ENCODE assay signal across 15 cellular contexts in the genomic region with DNA sequence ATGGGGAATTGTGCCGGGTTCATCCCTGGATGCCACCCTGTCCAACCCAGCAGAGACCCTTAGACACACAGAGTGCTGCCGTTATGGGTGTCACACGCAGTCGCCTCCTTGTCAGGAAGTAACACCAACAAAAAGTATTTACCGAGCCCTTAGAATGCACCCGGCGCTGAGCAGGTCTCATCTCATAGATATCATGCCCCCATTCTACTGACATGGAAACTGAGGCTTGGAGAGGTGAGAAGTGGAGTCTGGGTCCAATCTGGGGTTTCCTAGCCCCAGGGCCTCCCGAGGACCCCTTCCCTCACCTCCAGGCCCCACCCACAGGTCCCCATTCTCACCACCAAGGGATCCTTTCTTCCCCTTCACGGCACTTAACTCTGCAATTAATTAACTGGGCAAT. TPM values are rescaled to one million over a fixed set of nuclear protein-coding genes. Genes with fewer than 3 reads are reported as not detected.
DNase-seq lines count a peak whose midpoint lies in the region; ATAC-seq and TF ChIP-seq lines count a peak whose summit lies in the region.
"Had no signal": no experiment of that assay in that cellular context is flagged by ENCODE, and none has a peak within 500 bp of the region (broad histone marks: within the 10 kb centered on the region; RNA-seq: fewer than 3 reads in every experiment).

No MANE protein-coding gene starts in this region.

- 93% methylated on average over 9 of the region's 9 CpGs for WGBS in hepatocyte (ENCODE audit: low lambda C conversion rate, missing lambda C conversion rate)
- WGBS in aorta, 2 donors = 80 to 81% methylated on average over 9 of the region's 9 CpGs

- H3K9me3 Mint-ChIP-seq in GM23338 = no peaks in the 10 kb centered on the region
- H3K9me3 Mint-ChIP-seq: CD8-positive, alpha-beta memory T cell; IgD-negative memory B cell had no signal

- peaks cover 31% of the 10 kb centered on the region for H3K4me1 Mint-ChIP-seq in GM23338
- H3K4me1 Mint-ChIP-seq: CD8-positive, alpha-beta memory T cell had no signal

- H3F3A ChIP-seq in GM23338 (replicated peaks; ENCODE audit: low read depth) = no peaks in the 10 kb centered on the region

- H3K4me1 ChIP-seq in GM23338 (ENCODE audit: insufficient read depth) (peaks cover 3% of the 10 kb centered on the region; the same call in 1 of the 2 replicates), OCI-LY7 (ENCODE audit: insufficient read depth, low read length, poor library complexity, severe bottlenecking) (peaks cover 48% of the 10 kb centered on the region), hepatocyte (ENCODE audit: insufficient read depth) (peaks cover 11% of the 10 kb centered on the region), aorta (ENCODE audit: control insufficient read depth in 1 of 2, insufficient read depth in 2 of 2, low read length in 2 of 2) (no peaks in the 10 kb centered on the region)

- H3K27me3 Mint-ChIP-seq in GM23338 (ENCODE audit: insufficient read depth, low read depth, poor library complexity) = peaks cover 20% of the 10 kb centered on the region

- peak overlapping the region; percentile 100; the same call in 1 of the 2 replicates for H2AFZ ChIP-seq in GM23338
- peak overlapping the region; percentile 66 for H2AFZ ChIP-seq in OCI-LY7 (ENCODE audit: low read length)
- H2AFZ ChIP-seq in hepatocyte = no peak overlapping the region

- no peaks in the 10 kb centered on the region for H3K36me3 ChIP-seq in GM23338 (ENCODE audit: insufficient read depth)
- no peaks in the 10 kb centered on the region for H3K36me3 ChIP-seq in OCI-LY7 (ENCODE audit: insufficient read depth, low read length)
- H3K36me3 ChIP-seq in hepatocyte (replicated peaks; ENCODE audit: insufficient read depth, low read depth) = no peaks in the 10 kb centered on the region
- H3K36me3 ChIP-seq in aorta (ENCODE audit: control insufficient read depth in 1 of 2, insufficient read depth in 2 of 2, low read length in 1 of 2) = no peaks in the 10 kb centered on the region
- H3K36me3 ChIP-seq: HAP-1 had no signal

- H3K4me3 ChIP-seq in GM23338 (peak overlapping the region; percentile 56), OCI-LY7 (ENCODE audit: low read depth, low read length, poor library complexity, severe bottlenecking) (no peak overlapping the region), hepatocyte (no peak overlapping the region), aorta (ENCODE audit: low read length in 2 of 2) (no peak overlapping the region)

- intact Hi-C loops in OCI-LY7 (cut with micrococcal nuclease; ENCODE audit: unreplicated experiment) = no loop called here
- intact Hi-C loops in aorta (cut with DNase I) = no loop called here

- H3K27ac ChIP-seq in GM23338 (ENCODE audit: low read depth) = no peak overlapping the region
- no peak overlapping the region for H3K27ac ChIP-seq in OCI-LY7 (ENCODE audit: low read depth, low read length, poor library complexity, severe bottlenecking)
- no peak overlapping the region for H3K27ac ChIP-seq in hepatocyte
- no peak overlapping the region for H3K27ac ChIP-seq in aorta (ENCODE audit: low read depth in 1 of 2, low read length in 2 of 2)

- H3K27ac Mint-ChIP-seq in GM23338 = no peak overlapping the region
- H3K27ac Mint-ChIP-seq: IgD-negative memory B cell had no signal

- TF ChIP-seq CTCF in GM23338 (conservative IDR thresholded peaks at IDR 0.05; ENCODE audit: low read depth in 2 of 2) (no peak), OCI-LY7 (conservative IDR thresholded peaks at IDR 0.05; ENCODE audit: low read length) (no peak), hepatocyte (IDR thresholded peaks at IDR 0.05; ENCODE audit: poor library complexity) (no peak)

- no peak overlapping the region for H3K4me2 ChIP-seq in GM23338
- peak overlapping the region; percentile 61 for H3K4me2 ChIP-seq in OCI-LY7 (ENCODE audit: low read length)
- H3K4me2 ChIP-seq in hepatocyte = peak overlapping the region; percentile 76

- no peak for DNase-seq in GM23338 (ENCODE audit: low spot score)
- no peak for DNase-seq in OCI-LY7 (ENCODE audit: low spot score)
- no peak for DNase-seq in hepatocyte (ENCODE audit: low spot score)
- DNase-seq in aorta = peak; percentile 2 to 51
- DNase-seq in stimulated activated naive CD8-positive, alpha-beta T cell treated with anti-CD3 and anti-CD28 coated beads, Interleukin-15, Interleukin-2, amounts not matched to agents 100 U/mL and 50 U/mL, for 24 hours = no peak
- DNase-seq in NCI-H2196 treated with DMSO at 0.1 percent for 48 hours (lab: John Stamatoyannopoulos, UW; ENCODE audit: unreplicated experiment) = no peak
- no peak for DNase-seq in SHP77 (lab: John Stamatoyannopoulos, UW)
- DNase-seq: CD8-positive, alpha-beta memory T cell; NCI-H510A treated with DMSO at 0.1 percent for 48 hours; T-helper 1 cell had no signal

- H4K20me1 ChIP-seq in GM23338 (replicated peaks; ENCODE audit: insufficient read depth) = no peaks in the 10 kb centered on the region
- H4K20me1 ChIP-seq in OCI-LY7 (ENCODE audit: insufficient read depth, low read length) = no peaks in the 10 kb centered on the region
- no peaks in the 10 kb centered on the region for H4K20me1 ChIP-seq in hepatocyte (ENCODE audit: insufficient read depth, poor library complexity, severe bottlenecking)

- peak overlapping the region; percentile 74; the same call in 1 of the 3 replicates for H3K4me3 Mint-ChIP-seq in GM23338
- H3K4me3 Mint-ChIP-seq: CD8-positive, alpha-beta memory T cell had no signal

- H3K9me2 ChIP-seq in GM23338 (ENCODE audit: insufficient read depth) = no peaks in the 10 kb centered on the region
- no peaks in the 10 kb centered on the region for H3K9me2 ChIP-seq in OCI-LY7 (ENCODE audit: insufficient read depth, low read length)
- H3K9me2 ChIP-seq in hepatocyte (replicated peaks; ENCODE audit: insufficient read depth) = no peaks in the 10 kb centered on the region
- H3K9me2 ChIP-seq: SK-N-SH had no signal

- H3K9me3 ChIP-seq in OCI-LY7 (ENCODE audit: low read length) (no peaks in the 10 kb centered on the region), hepatocyte (ENCODE audit: low read depth) (no peaks in the 10 kb centered on the region), aorta (ENCODE audit: control insufficient read depth, low read length) (no peaks in the 10 kb centered on the region)
- H3K9me3 ChIP-seq: HAP-1, SK-N-SH had no signal

- POLR2A ChIA-PET in OCI-LY7 (lab: Charles Lee) = no interaction called here

- no peak for ATAC-seq in GM23338
- no peak for ATAC-seq in aorta (ENCODE audit: low FRiP score)
- ATAC-seq in stimulated activated naive CD8-positive, alpha-beta T cell treated with anti-CD3 and anti-CD28 coated beads, Interleukin-15, Interleukin-2, amounts not matched to agents 100 U/mL and 50 U/mL, for 24 hours = no peak

- no peaks in the 10 kb centered on the region; the same call in 2 of the 3 replicates for H3K36me3 Mint-ChIP-seq in GM23338 (ENCODE audit: low read depth)
- H3K36me3 Mint-ChIP-seq: CD8-positive, alpha-beta memory T cell; IgD-negative memory B cell had no signal

- BruUV-seq in OCI-LY7 (replicated peaks; lab: Mats Ljungman, UMichigan) = no TSS peak

- H3K79me2 ChIP-seq in GM23338 (replicated peaks; ENCODE audit: insufficient read depth) (no peaks in the 10 kb centered on the region), OCI-LY7 (ENCODE audit: insufficient read depth, low read depth, low read length) (no peaks in the 10 kb centered on the region), hepatocyte (no peaks in the 10 kb centered on the region)

- CTCF ChIA-PET in OCI-LY7 (lab: Charles Lee; ENCODE audit: unreplicated experiment) = no interaction called here

- H3K27me3 ChIP-seq in GM23338 (ENCODE audit: insufficient read depth) (no peaks in the 10 kb centered on the region), hepatocyte (no peaks in the 10 kb centered on the region), aorta (ENCODE audit: control insufficient read depth in 1 of 2, insufficient read depth in 2 of 2, low read length in 1 of 2) (peaks cover 0 to 2% of the 10 kb centered on the region in 2 donors)

TF ChIP-seq in GM23338, 12 proteins besides CTCF, POLR2A, EP300 and RAD21:
- TF ChIP-seq EZH2 (IDR thresholded peaks at IDR 0.05; ENCODE audit: low read depth, unreplicated experiment) = no peak
- TF ChIP-seq ZNF114 (CRISPR knock-in tag; IDR thresholded peaks at IDR 0.05) = no peak

RNA-seq across cellular contexts. Expression of gene BARHL1, which starts 36.8 kb away (rescaled TPM):
- not detected in 2 replicates for total RNA-seq in GM23338 (2014; rRNA removed; shearing (Covaris generic))
- not detected in 2 replicates for polyA plus RNA-seq in GM23338 (2016; fragmentation: Nextera tagmentation; extraction: Ambion mirVana)
- not detected in 2 replicates for total RNA-seq in OCI-LY7 (2014; rRNA removed; shearing (Covaris generic))
- not detected in 2 replicates for total RNA-seq in OCI-LY7 (2022)
- not detected in 2 replicates for total RNA-seq in hepatocyte
- polyA plus RNA-seq in hepatocyte = not detected in 2 replicates
- total RNA-seq in aorta = not detected
- polyA plus RNA-seq in aorta = not detected
- total RNA-seq: CD8-positive, alpha-beta memory T cell; HT-29; Right ventricle myocardium superior had no signal
- polyA plus RNA-seq: CD8-positive, alpha-beta memory T cell; IgD-negative memory B cell; SK-N-SH had no signal

Comparison
In these comparisons a context has a peak if more than half of its experiments do, and no peak if none do; other contexts are left out.
1. DNase-seq: peak in aorta (2 of 2); none in GM23338 (single experiment), OCI-LY7 (single experiment), hepatocyte (single experiment), stimulated activated naive CD8-positive, alpha-beta T cell treated with anti-CD3 and anti-CD28 coated beads, Interleukin-15, Interleukin-2, amounts not matched to agents 100 U/mL and 50 U/mL, for 24 hours (single experiment), NCI-H2196 treated with DMSO at 0.1 percent for 48 hours (single experiment) and SHP77 (0 of 2).